Comparison of ENCODE assay signal across 1 cellular context in the genomic region with DNA sequence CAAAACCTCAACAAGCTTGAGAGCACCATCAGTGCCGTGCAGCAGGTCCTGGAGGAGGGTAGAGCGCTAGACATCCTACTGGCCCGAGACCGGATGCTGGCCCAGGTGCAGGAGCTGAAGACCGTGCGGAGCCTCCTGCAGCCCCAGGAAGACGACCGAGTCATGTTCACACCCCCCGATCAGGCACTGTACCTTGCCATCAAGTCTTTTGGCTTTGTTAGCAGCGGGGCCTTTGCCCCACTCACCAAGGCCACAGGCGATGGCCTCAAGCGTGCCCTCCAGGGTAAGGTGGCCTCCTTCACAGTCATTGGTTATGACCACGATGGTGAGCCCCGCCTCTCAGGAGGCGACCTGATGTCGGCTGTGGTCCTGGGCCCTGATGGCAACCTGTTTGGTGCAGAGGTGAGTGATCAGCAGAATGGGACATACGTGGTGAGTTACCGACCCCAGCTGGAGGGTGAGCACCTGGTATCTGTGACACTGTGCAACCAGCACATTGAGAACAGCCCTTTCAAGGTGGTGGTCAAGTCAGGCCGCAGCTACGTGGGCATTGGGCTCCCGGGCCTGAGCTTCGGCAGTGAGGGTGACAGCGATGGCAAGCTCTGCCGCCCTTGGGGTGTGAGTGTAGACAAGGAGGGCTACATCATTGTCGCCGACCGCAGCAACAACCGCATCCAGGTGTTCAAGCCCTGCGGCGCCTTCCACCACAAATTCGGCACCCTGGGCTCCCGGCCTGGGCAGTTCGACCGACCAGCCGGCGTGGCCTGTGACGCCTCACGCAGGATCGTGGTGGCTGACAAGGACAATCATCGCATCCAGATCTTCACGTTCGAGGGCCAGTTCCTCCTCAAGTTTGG.
TF ChIP-seq lines count a peak whose summit lies in the region.

No MANE protein-coding gene starts in this region.

TF ChIP-seq in H1, 55 proteins besides CTCF, POLR2A, EP300 and RAD21:
- TF ChIP-seq GABPA (IDR thresholded peaks at IDR 0.05; ENCODE audit: borderline replicate concordance, insufficient read depth, low read length) (no peak), POLR2AphosphoS5 (IDR thresholded peaks at IDR 0.05; ENCODE audit: low read depth, low read length) (peak; percentile 70)
- TF ChIP-seq, protein P1, sequence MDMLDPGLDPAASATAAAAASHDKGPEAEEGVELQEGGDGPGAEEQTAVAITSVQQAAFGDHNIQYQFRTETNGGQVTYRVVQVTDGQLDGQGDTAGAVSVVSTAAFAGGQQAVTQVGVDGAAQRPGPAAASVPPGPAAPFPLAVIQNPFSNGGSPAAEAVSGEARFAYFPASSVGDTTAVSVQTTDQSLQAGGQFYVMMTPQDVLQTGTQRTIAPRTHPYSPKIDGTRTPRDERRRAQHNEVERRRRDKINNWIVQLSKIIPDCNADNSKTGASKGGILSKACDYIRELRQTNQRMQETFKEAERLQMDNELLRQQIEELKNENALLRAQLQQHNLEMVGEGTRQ (IDR thresholded peaks at IDR 0.05; ENCODE audit: low read length) = 0 out of 2 replicates have a peak, but pooled peaks have one; percentile 4
